Comparison of ENCODE assay signal across 23 cellular contexts in the genomic region with DNA sequence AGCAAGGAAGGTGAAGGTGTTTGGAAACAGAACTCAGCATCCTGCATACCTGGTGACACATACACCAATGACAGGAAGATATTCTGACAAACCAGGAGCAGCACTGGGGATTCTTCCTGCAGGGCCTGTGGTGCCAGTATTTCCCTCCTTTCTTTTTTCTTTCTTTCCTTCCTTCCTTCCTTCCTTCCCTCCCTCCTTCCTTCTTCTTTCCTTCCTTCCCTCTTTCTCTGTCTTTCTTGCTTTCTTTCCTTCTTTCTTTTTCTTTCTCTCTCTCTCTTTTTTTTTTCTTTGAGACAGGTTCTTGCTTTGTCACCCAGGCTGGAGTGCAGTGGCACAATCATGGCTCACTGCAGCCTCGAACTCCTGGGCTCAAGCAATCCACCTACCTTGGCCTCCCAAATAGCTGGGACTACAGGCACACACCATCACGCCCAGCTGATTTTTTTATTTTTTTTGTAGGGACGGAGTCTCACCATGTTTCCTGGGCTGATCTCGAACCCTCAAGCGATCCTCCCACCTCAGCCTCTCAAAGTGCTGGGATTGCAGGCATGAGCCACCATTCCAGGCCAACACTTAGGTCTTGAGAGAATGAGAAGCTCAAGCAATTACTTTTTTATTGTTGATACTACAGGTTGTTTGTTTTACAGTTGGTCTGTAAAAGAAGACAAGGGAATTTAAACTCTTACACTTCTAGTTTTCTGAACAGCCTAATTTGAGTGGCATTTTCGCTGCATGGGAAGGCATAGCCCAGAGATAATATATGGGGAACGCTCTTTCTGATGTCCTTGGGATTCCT.
"Had no signal": no experiment of that assay in that cellular context is flagged by ENCODE, and none has a peak within 500 bp of the region (broad histone marks: within the 10 kb centered on the region; RNA-seq: fewer than 3 reads in every experiment).

No MANE protein-coding gene starts in this region.

- FAIRE-seq: endothelial cell of umbilical vein, urothelium cell line had no signal

- DNase-seq: effector CD4-positive, alpha-beta T cell; foreskin melanocyte; head of caudate nucleus; hippocampal formation; kidney glomerular epithelial cell; naive B cell; occipital lobe; right lobe of liver; stimulated activated CD4-positive, alpha-beta T cell treated with anti-CD3 and anti-CD28 coated beads, Interleukin-4, amount 100 ng/mL, for 1 hour; stimulated activated CD8-positive, alpha-beta memory T cell treated with anti-CD3 and anti-CD28 coated beads, Interleukin-4, amount 100 ng/mL, for 48 hours; substantia nigra had no signal

- H3K9me3 ChIP-seq: prostate gland, right lobe of liver, thoracic aorta had no signal

- H3K36me3 Mint-ChIP-seq: mesothelial cell of epicardium; naive B cell; stimulated activated effector memory CD8-positive, alpha-beta T cell treated with anti-CD3 and anti-CD28 coated beads, Interleukin-12 subunit alpha, Interleukin-12 subunit beta, amount 100 ng/mL, for 72 hours; type B pancreatic cell had no signal

- H3K4me3 ChIP-seq: coronary artery, prostate gland, right lobe of liver, thoracic aorta had no signal

- H3K4me3 Mint-ChIP-seq: endodermal cell; mesothelial cell of epicardium; naive B cell; nephron; stimulated activated effector memory CD8-positive, alpha-beta T cell treated with anti-CD3 and anti-CD28 coated beads, Interleukin-12 subunit alpha, Interleukin-12 subunit beta, amount 100 ng/mL, for 72 hours; stimulated activated naive CD8-positive, alpha-beta T cell treated with anti-CD3 and anti-CD28 coated beads, Interleukin-15, Interleukin-2, amounts not matched to agents 100 ng/mL and 50 ng/mL, for 24 hours; type B pancreatic cell had no signal

- H3K27ac ChIP-seq: coronary artery, parathyroid adenoma, prostate gland, thoracic aorta had no signal

- ATAC-seq: stimulated activated effector memory CD8-positive, alpha-beta T cell treated with anti-CD3 and anti-CD28 coated beads, Interleukin-12 subunit alpha, Interleukin-12 subunit beta, amount 100 ng/mL, for 72 hours had no signal

- H3K9me3 Mint-ChIP-seq: endodermal cell; stimulated activated effector memory CD8-positive, alpha-beta T cell treated with anti-CD3 and anti-CD28 coated beads, Interleukin-12 subunit alpha, Interleukin-12 subunit beta, amount 100 ng/mL, for 72 hours; stimulated activated naive CD8-positive, alpha-beta T cell treated with anti-CD3 and anti-CD28 coated beads, Interleukin-15, Interleukin-2, amounts not matched to agents 100 ng/mL and 50 ng/mL, for 24 hours; type B pancreatic cell had no signal

- H3K4me1 ChIP-seq: parathyroid adenoma, prostate gland had no signal

- H3K36me3 ChIP-seq: prostate gland, right lobe of liver, thoracic aorta had no signal

- H3K27ac Mint-ChIP-seq: endodermal cell; mesothelial cell of epicardium; naive B cell; nephron; stimulated activated effector memory CD8-positive, alpha-beta T cell treated with anti-CD3 and anti-CD28 coated beads, Interleukin-12 subunit alpha, Interleukin-12 subunit beta, amount 100 ng/mL, for 72 hours; stimulated activated naive CD8-positive, alpha-beta T cell treated with anti-CD3 and anti-CD28 coated beads, Interleukin-15, Interleukin-2, amounts not matched to agents 100 ng/mL and 50 ng/mL, for 24 hours had no signal

- H3K27me3 ChIP-seq: right lobe of liver had no signal

- H3K4me1 Mint-ChIP-seq: naive B cell; nephron; stimulated activated effector memory CD8-positive, alpha-beta T cell treated with anti-CD3 and anti-CD28 coated beads, Interleukin-12 subunit alpha, Interleukin-12 subunit beta, amount 100 ng/mL, for 72 hours had no signal
